ENCODE assay signal across 8 cellular contexts in genomic region chr7:143345428-143345900, GRCh38. TPM values are rescaled to one million over a fixed set of nuclear protein-coding genes. Genes with fewer than 3 reads are reported as not detected.
DNase-seq lines count a peak whose midpoint lies in the region; ATAC-seq and TF ChIP-seq lines count a peak whose summit lies in the region.

No MANE protein-coding gene starts in this region.

- peak overlapping the region; percentile 65 for H3K4me3 Mint-ChIP-seq in neural progenitor cell

- TF ChIP-seq EP300 in esophagus muscularis mucosa (IDR thresholded peaks at IDR 0.05) = no peak

- H3K27ac ChIP-seq in A673 (ENCODE audit: low read depth, low read length, poor library complexity, severe bottlenecking) (no peak overlapping the region), esophagus muscularis mucosa (replicated peaks in 1 of 4) (no peak overlapping the region), neural progenitor cell (no peak overlapping the region), thyroid gland (no peak overlapping the region)

- H3K4me1 ChIP-seq in A673 (ENCODE audit: insufficient read depth, low read length, poor library complexity, severe bottlenecking) (no peaks in the 10 kb centered on the region), esophagus muscularis mucosa (peaks cover 0 to 8% (median 6%) of the 10 kb centered on the region in 4 donors), neural progenitor cell (peaks cover 4% of the 10 kb centered on the region), thyroid gland (peaks cover 4 to 6% of the 10 kb centered on the region in 2 donors)

- H3F3A ChIP-seq in neural progenitor cell (ENCODE audit: low read depth) = peaks cover 16% of the 10 kb centered on the region

- POLR2A ChIA-PET in A673 (lab: Charles Lee; ENCODE audit: low non-redundant PET) = interaction anchor here (0.5 kb wide), 1 partner anchor 60 kb away, joined by 5 read pairs; no protein-coding TSS in a partner anchor

- H3K9me3 ChIP-seq in A673 (ENCODE audit: low read depth, low read length, poor library complexity, severe bottlenecking) (no peaks in the 10 kb centered on the region), esophagus muscularis mucosa (no peaks in the 10 kb centered on the region), neural progenitor cell (ENCODE audit: low read depth) (no peaks in the 10 kb centered on the region), thyroid gland (no peaks in the 10 kb centered on the region)

- CTCF ChIA-PET in A673 (lab: Charles Lee) = no interaction called here

- H4K20me1 ChIP-seq in neural progenitor cell (ENCODE audit: low read depth) = no peaks in the 10 kb centered on the region

- WGBS in esophagus muscularis mucosa = 10% methylated on average over 27 of the region's 35 CpGs
- WGBS in thyroid gland, 2 donors = 6 to 9% methylated on average over 19 to 22 of the region's 35 CpGs

- H3K27me3 ChIP-seq in A673 (replicated peaks; ENCODE audit: insufficient read depth, low read depth, low read length, poor library complexity) (peaks cover 25% of the 10 kb centered on the region), esophagus muscularis mucosa (peaks cover 0 to 38% (median 5%) of the 10 kb centered on the region in 4 donors), neural progenitor cell (peaks cover 31% of the 10 kb centered on the region), thyroid gland (no peaks in the 10 kb centered on the region)

- intact Hi-C loops in A673 (cut with micrococcal nuclease; ENCODE audit: unreplicated experiment) (no loop called here), esophagus muscularis mucosa (cut with DNase I) (no loop called here), thyroid gland (cut with DNase I) (no loop called here)

- peak overlapping the region; percentile 94 for H2AFZ ChIP-seq in neural progenitor cell (replicated peaks)

- no peaks in the 10 kb centered on the region for H3K79me2 ChIP-seq in neural progenitor cell (ENCODE audit: low read depth)

- no TSS peak for BruUV-seq in A673 (replicated peaks; lab: Mats Ljungman, UMichigan)

- peak overlapping the region; percentile 68 for H3K4me2 ChIP-seq in neural progenitor cell

- no peak overlapping the region for H3K9ac ChIP-seq in neural progenitor cell

- peak; percentile 58 for TF ChIP-seq CTCF in A673 (conservative IDR thresholded peaks at IDR 0.05; ENCODE audit: low read depth, low read length)
- peak; percentile 22 to 40 (median 26) for TF ChIP-seq CTCF in esophagus muscularis mucosa (IDR thresholded peaks at IDR 0.05)
- peak; percentile 55 for TF ChIP-seq CTCF in neural progenitor cell (IDR thresholded peaks at IDR 0.05)
- peak in 5 of 6 experiments; percentile 41 to 71 (median 46) for TF ChIP-seq CTCF in thyroid gland (IDR thresholded peaks at IDR 0.05)

- no peaks in the 10 kb centered on the region for H3K36me3 Mint-ChIP-seq in neural progenitor cell

- H3K4me3 ChIP-seq in A673 (ENCODE audit: low read depth, low read length, poor library complexity, severe bottlenecking) = no peak overlapping the region
- peak overlapping the region; percentile 11 to 24 (median 22) for H3K4me3 ChIP-seq in esophagus muscularis mucosa
- H3K4me3 ChIP-seq in neural progenitor cell = peak overlapping the region; percentile 32
- H3K4me3 ChIP-seq in thyroid gland (replicated peaks in 1 of 3) = peak overlapping the region in 1 of 3 donors; percentile 3

- no peak overlapping the region for H3K27ac Mint-ChIP-seq in neural progenitor cell

- DNase-seq in A673 (ENCODE audit: low spot score) = peak; percentile 26
- DNase-seq in NCI-H146 treated with DMSO at 0.1 percent for 48 hours (lab: John Stamatoyannopoulos, UW; ENCODE audit: unreplicated experiment) = peak; percentile 30
- peak; percentile 31 for DNase-seq in activated CD8-positive, alpha-beta memory T cell treated with anti-CD3 and anti-CD28 coated beads, Interleukin-2, amount 50 U/mL, for 24 hours (ENCODE audit: extremely low read depth)
- DNase-seq in esophagus muscularis mucosa (ENCODE audit: extremely low spot score) = no peak
- DNase-seq in neural progenitor cell (ENCODE audit: low spot score) = peak; percentile 88
- peak; percentile 56 to 62 for DNase-seq in thyroid gland
- DNase-seq in HK-2 (ENCODE audit: unreplicated experiment) = no peak

- ATAC-seq in GM19438 (IDR thresholded peaks at IDR 0.05; ENCODE audit: low read depth, unreplicated experiment) = peak; percentile 93

- H3K4me1 Mint-ChIP-seq in neural progenitor cell = peaks cover 5% of the 10 kb centered on the region

- no peaks in the 10 kb centered on the region for H3K36me3 ChIP-seq in A673 (ENCODE audit: insufficient read depth, low read length, poor library complexity, severe bottlenecking)
- no peaks in the 10 kb centered on the region for H3K36me3 ChIP-seq in esophagus muscularis mucosa
- H3K36me3 ChIP-seq in neural progenitor cell = no peaks in the 10 kb centered on the region
- no peaks in the 10 kb centered on the region for H3K36me3 ChIP-seq in thyroid gland

- TF ChIP-seq POLR2A in esophagus muscularis mucosa (IDR thresholded peaks at IDR 0.05; ENCODE audit: low read depth) = no peak
- TF ChIP-seq POLR2A in thyroid gland (IDR thresholded peaks at IDR 0.05) = no peak

- peaks cover 21% of the 10 kb centered on the region for H3K27me3 Mint-ChIP-seq in neural progenitor cell (ENCODE audit: insufficient read depth, low read depth)

- H3K9me3 Mint-ChIP-seq in neural progenitor cell = peaks cover 4% of the 10 kb centered on the region

RNA-seq across cellular contexts. Expression of gene FAM131B, which starts 17.0 kb away (rescaled TPM):
- total RNA-seq in A673 (2021) (1.8 and 1.9 TPM in 2 replicates), esophagus muscularis mucosa (1 to 10 TPM in 3 of 4 donors, under 1 TPM in 1; 0.42 to 2.0 (median 1.3) TPM), neural progenitor cell (ENCODE audit: low replicate concordance) (20.1 and 46.5 TPM in 2 replicates), thyroid gland (under 1 TPM in 2 of 4 donors, not detected in 2; 0.11 to 0.54 TPM)

RNA-seq across cellular contexts. Expression of gene CLCN1, which starts 29.6 kb away (rescaled TPM):
- total RNA-seq in A673 (2021) = not detected in 2 replicates
- total RNA-seq in esophagus muscularis mucosa = not detected
- total RNA-seq in neural progenitor cell (ENCODE audit: low replicate concordance) = not detected in 2 replicates
- not detected for total RNA-seq in thyroid gland

RNA-seq across cellular contexts. Expression of gene ZYX, which starts 35.7 kb away (rescaled TPM):
- total RNA-seq in A673 (2021) (130 and 132 TPM in 2 replicates), esophagus muscularis mucosa (100 to 1,000 TPM; 186 to 469 (median 245) TPM), neural progenitor cell (ENCODE audit: low replicate concordance) (5.2 and 21.5 TPM in 2 replicates), thyroid gland (10 to 100 TPM; 24.6 to 55.4 (median 31.3) TPM)

RNA-seq across cellular contexts. Expression of gene CASP2, which starts 57.3 kb away (rescaled TPM):
- total RNA-seq in A673 (2021) (57.8 and 76.8 TPM in 2 replicates), esophagus muscularis mucosa (10 to 100 TPM in 1 of 4 donors, 1 to 10 TPM in 3; 7.1 to 11.7 (median 9.0) TPM), neural progenitor cell (ENCODE audit: low replicate concordance) (21.0 and 39.8 TPM in 2 replicates), thyroid gland (10 to 100 TPM; 13.0 to 21.7 (median 17.5) TPM)

Comparison
In these comparisons a context has a peak if more than half of its experiments do, and no peak if none do; other contexts are left out.
1. DNase-seq: peak in A673 (single experiment), NCI-H146 treated with DMSO at 0.1 percent for 48 hours (single experiment), activated CD8-positive, alpha-beta memory T cell treated with anti-CD3 and anti-CD28 coated beads, Interleukin-2, amount 50 U/mL, for 24 hours (single experiment), neural progenitor cell (single experiment) and thyroid gland (2 of 2); none in esophagus muscularis mucosa (single experiment) and HK-2 (single experiment).
2. Peak in every context shown above with its lines, with median percentiles within 50 percentile points of each other: CTCF ChIP-seq.